Comparison of ENCODE assay signal across 15 cellular contexts in the genomic region with DNA sequence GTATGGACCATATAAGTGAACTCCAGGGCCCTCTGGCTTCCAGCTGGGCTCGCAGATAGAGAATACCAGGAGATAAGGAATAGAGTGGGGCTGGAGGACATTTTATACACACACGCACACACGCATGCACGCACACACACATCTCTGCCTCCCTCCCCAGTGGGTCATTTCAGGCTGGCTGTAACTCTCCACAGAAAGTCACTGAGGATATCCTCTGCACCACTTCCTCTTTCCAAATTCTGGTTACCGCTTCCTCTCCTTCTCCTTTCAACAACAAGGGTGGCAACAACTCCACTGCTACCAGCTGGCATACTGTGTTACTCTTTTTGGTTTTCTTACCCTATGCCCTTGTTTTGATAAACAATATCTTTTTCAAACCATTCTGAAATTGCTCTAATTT.
DNase-seq lines count a peak whose midpoint lies in the region; ATAC-seq, FAIRE-seq and TF ChIP-seq lines count a peak whose summit lies in the region.
"Had no signal": no experiment of that assay in that cellular context is flagged by ENCODE, and none has a peak within 500 bp of the region (broad histone marks: within the 10 kb centered on the region; RNA-seq: fewer than 3 reads in every experiment).

No MANE protein-coding gene starts in this region.

- no peak overlapping the region for H4K5ac ChIP-seq in H1 (ENCODE audit: insufficient read length, low read depth, low read length)

- H2BK20ac ChIP-seq in H1 (ENCODE audit: low read length) = no peak overlapping the region

- FAIRE-seq in H1 (lab: Jason Lieb, UNC) = no peak

- H2BK12ac ChIP-seq in H1 (ENCODE audit: low read depth, low read length) = no peak overlapping the region

- ATAC-seq in GM18858 (IDR thresholded peaks at IDR 0.05; ENCODE audit: unreplicated experiment) (peak; percentile 72), GM21717 (IDR thresholded peaks at IDR 0.05; ENCODE audit: unreplicated experiment) (peak; percentile 61), HG03460 (IDR thresholded peaks at IDR 0.05; ENCODE audit: unreplicated experiment) (peak; percentile 83)
- ATAC-seq: WTC11 had no signal

- no peaks in the 10 kb centered on the region for H3K79me2 ChIP-seq in H1 (ENCODE audit: control insufficient read depth in 1 of 2, insufficient read depth in 2 of 2, low read length in 2 of 2)

- CTCF ChIA-PET in H1 (lab: Charles Lee; ENCODE audit: partially characterized antibody) (interaction anchor here (0.9 kb wide), 1 partner anchor 12 kb away, joined by 5 read pairs; no protein-coding TSS in a partner anchor), RWPE1 (lab: Yijun Ruan, JAX) (interaction anchor here (0.6 kb wide), 1 partner anchor 25 kb away, joined by 3 read pairs; no protein-coding TSS in a partner anchor)

- no peaks in the 10 kb centered on the region for H3K36me3 ChIP-seq in H1 (ENCODE audit: control insufficient read depth in 2 of 4, insufficient read depth in 4 of 4, low read length in 3 of 4)
- H3K36me3 ChIP-seq: heart right ventricle had no signal

- H3K18ac ChIP-seq in H1 (ENCODE audit: extremely low read depth, low read length) = no peak overlapping the region

- TF ChIP-seq CTCF in H1 (IDR thresholded peaks at IDR 0.05; ENCODE audit: control extremely low read depth in 1 of 3, insufficient read depth in 1 of 3, low read depth in 1 of 3, low read length in 3 of 3) (no peak), RWPE1 (conservative IDR thresholded peaks at IDR 0.05; ENCODE audit: low read depth) (no peak)

- no peak overlapping the region for H2BK5ac ChIP-seq in H1 (ENCODE audit: low read depth, low read length)

- H2AFZ ChIP-seq in H1 (ENCODE audit: low read length) = no peak overlapping the region

- no peaks in the 10 kb centered on the region for H3K9me3 ChIP-seq in H1 (ENCODE audit: insufficient read depth in 2 of 2, low read depth in 1 of 2, low read length in 1 of 2)
- H3K9me3 ChIP-seq: heart right ventricle had no signal

- H3K4me3 ChIP-seq in H1 (ENCODE audit: extremely low read depth in 1 of 4, insufficient read depth in 2 of 4, low read depth in 3 of 4, low read length in 4 of 4) = no peak overlapping the region
- H3K4me3 ChIP-seq: dorsolateral prefrontal cortex, heart right ventricle had no signal

- no peak overlapping the region for H3K9ac ChIP-seq in H1 (replicated peaks in 1 of 4; ENCODE audit: extremely low read depth in 1 of 4, low read depth in 3 of 4, low read length in 3 of 4)
- H3K9ac ChIP-seq: KMS-11 had no signal

- H3K27me3 ChIP-seq in H1 (replicated peaks in 1 of 4; ENCODE audit: control insufficient read depth in 3 of 4, extremely low read depth in 1 of 4, insufficient read depth in 3 of 4, low read length in 3 of 4) = no peaks in the 10 kb centered on the region
- H3K27me3 ChIP-seq: dorsolateral prefrontal cortex, heart right ventricle had no signal

- H3K56ac ChIP-seq in H1 (replicated peaks; ENCODE audit: insufficient read length, low read depth, low read length) = peak overlapping the region; percentile 10

- TF ChIP-seq RAD21 in H1 (IDR thresholded peaks at IDR 0.05 in 1 of 2, conservative IDR thresholded peaks at IDR 0.05 in 1 of 2; ENCODE audit: low read depth in 2 of 2, low read length in 2 of 2) = no peak

- H3K4me2 ChIP-seq in H1 (ENCODE audit: insufficient read depth in 1 of 2, low read depth in 2 of 2, low read length in 2 of 2) = no peak overlapping the region
- H3K4me2 ChIP-seq: KMS-11 had no signal

- no peaks in the 10 kb centered on the region for H3K23me2 ChIP-seq in H1 (ENCODE audit: low read depth, low read length)

- WGBS in H1 (ENCODE audit: extremely low coverage in 1 of 2, insufficient coverage in 1 of 2, insufficient read length in 1 of 2, insufficient replicate concordance in 2 of 2, low coverage in 1 of 2, low lambda C conversion rate in 2 of 2, missing lambda C conversion rate in 1 of 2), 2 experiments = 91% methylated on average over 5 of the region's 5 CpGs; no CpG with 5 or more reads in 1 of the 2 experiments

- no peak overlapping the region for H4K91ac ChIP-seq in H1 (replicated peaks; ENCODE audit: insufficient read length, low read length)

- no peak for DNase-seq in H1 (ENCODE audit: low read depth in 1 of 2, low spot score in 2 of 2)
- DNase-seq in RWPE1 (ENCODE audit: low spot score) = no peak
- DNase-seq in NCI-H345 treated with DMSO at 0.1 percent for 48 hours (lab: John Stamatoyannopoulos, UW; ENCODE audit: unreplicated experiment) = no peak
- no peak for DNase-seq in NCI-H345 (lab: John Stamatoyannopoulos, UW)
- DNase-seq in NCI-H446 (lab: John Stamatoyannopoulos, UW) = no peak
- DNase-seq: DMS 273 treated with DMSO at 0.1 percent for 48 hours; dorsolateral prefrontal cortex; heart right ventricle; NK-92 treated with Interleukin-12 subunit alpha and Interleukin-12 subunit beta, amount 100 ng/mL, for 24 hours; stimulated activated naive CD4-positive, alpha-beta T cell treated with Interleukin-2 at 50 U/mL for 16 hours had no signal

- no peak for TF ChIP-seq POLR2A in H1 (IDR thresholded peaks at IDR 0.05; ENCODE audit: control extremely low read depth in 1 of 2, low read depth in 2 of 2, low read length in 2 of 2)

- POLR2A ChIA-PET in H1 (lab: Charles Lee; ENCODE audit: partially characterized antibody) = no interaction called here
- POLR2A ChIA-PET in RWPE1 (lab: Yijun Ruan, JAX; ENCODE audit: low non-redundant PET) = no interaction called here

- no peak overlapping the region for H2BK120ac ChIP-seq in H1 (replicated peaks; ENCODE audit: low read depth, low read length)

- no peak overlapping the region for H2BK15ac ChIP-seq in H1 (ENCODE audit: low read length)

- no peaks in the 10 kb centered on the region for H3K4me1 ChIP-seq in H1 (replicated peaks in 1 of 4; ENCODE audit: control insufficient read depth in 3 of 4, insufficient read depth in 4 of 4, low read length in 3 of 4)

- no peaks in the 10 kb centered on the region for H3K79me1 ChIP-seq in H1 (ENCODE audit: low read depth, low read length)

- H4K20me1 ChIP-seq in H1 (replicated peaks in 1 of 2; ENCODE audit: control insufficient read depth in 1 of 2, insufficient read depth in 2 of 2, low read length in 2 of 2) = no peaks in the 10 kb centered on the region

- H2AK5ac ChIP-seq in H1 (ENCODE audit: low read depth, low read length) = no peak overlapping the region

- no peak overlapping the region for H3K23ac ChIP-seq in H1 (ENCODE audit: insufficient read length)

- H3K14ac ChIP-seq in H1 (ENCODE audit: insufficient read length) = no peak overlapping the region

- no peak for TF ChIP-seq EP300 in H1 (IDR thresholded peaks at IDR 0.05; ENCODE audit: borderline replicate concordance in 1 of 2, low read depth in 2 of 2, low read length in 2 of 2)

- no peak overlapping the region for H4K8ac ChIP-seq in H1 (ENCODE audit: extremely low read depth, insufficient read depth, low read length)

- H3K4ac ChIP-seq in H1 (replicated peaks; ENCODE audit: insufficient read length, low read depth, low read length) = no peak overlapping the region

- H3K27ac ChIP-seq in H1 (ENCODE audit: low read depth, low read length) (no peak overlapping the region), RWPE1 (no peak overlapping the region)
- H3K27ac ChIP-seq: dorsolateral prefrontal cortex, heart right ventricle, KMS-11 had no signal

TF ChIP-seq in H1, 55 proteins besides CTCF, POLR2A, EP300 and RAD21:
- no peak for TF ChIP-seq SP2 (IDR thresholded peaks at IDR 0.05; ENCODE audit: low read length)
- TF ChIP-seq SIN3A (conservative IDR thresholded peaks at IDR 0.05 in 1 of 2, IDR thresholded peaks at IDR 0.05 in 1 of 2; ENCODE audit: low read depth in 1 of 2, low read length in 2 of 2) = no peak
- no peak for TF ChIP-seq ZNF274 (IDR thresholded peaks at IDR 0.05; ENCODE audit: borderline replicate concordance, extremely low read depth, low read length)
- TF ChIP-seq HDAC2 (IDR thresholded peaks at IDR 0.05; ENCODE audit: borderline replicate concordance in 1 of 2, low read depth in 2 of 2, low read length in 2 of 2) = no peak
- no peak for TF ChIP-seq NRF1 (IDR thresholded peaks at IDR 0.05; ENCODE audit: low read depth, low read length)
- TF ChIP-seq KDM4A (IDR thresholded peaks at IDR 0.05; ENCODE audit: low read depth, low read length, severe bottlenecking) = no peak
- no peak for TF ChIP-seq TCF12 (IDR thresholded peaks at IDR 0.05; ENCODE audit: low read depth, low read length)
- TF ChIP-seq, protein P1, sequence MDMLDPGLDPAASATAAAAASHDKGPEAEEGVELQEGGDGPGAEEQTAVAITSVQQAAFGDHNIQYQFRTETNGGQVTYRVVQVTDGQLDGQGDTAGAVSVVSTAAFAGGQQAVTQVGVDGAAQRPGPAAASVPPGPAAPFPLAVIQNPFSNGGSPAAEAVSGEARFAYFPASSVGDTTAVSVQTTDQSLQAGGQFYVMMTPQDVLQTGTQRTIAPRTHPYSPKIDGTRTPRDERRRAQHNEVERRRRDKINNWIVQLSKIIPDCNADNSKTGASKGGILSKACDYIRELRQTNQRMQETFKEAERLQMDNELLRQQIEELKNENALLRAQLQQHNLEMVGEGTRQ (IDR thresholded peaks at IDR 0.05; ENCODE audit: low read length) = no peak
- no peak for TF ChIP-seq RNF2 (IDR thresholded peaks at IDR 0.05; ENCODE audit: borderline replicate concordance, low read depth, low read length, missing control alignments, poor library complexity, severe bottlenecking)
- no peak for TF ChIP-seq CBX8 (IDR thresholded peaks at IDR 0.05; ENCODE audit: borderline replicate concordance, low read depth, low read length)
- TF ChIP-seq BCL11A (IDR thresholded peaks at IDR 0.05; ENCODE audit: low read depth in 2 of 2, low read length in 2 of 2) = no peak
- TF ChIP-seq YY1 (IDR thresholded peaks at IDR 0.05; ENCODE audit: low read depth, low read length) = no peak
- TF ChIP-seq CBX5 (IDR thresholded peaks at IDR 0.05; ENCODE audit: low read depth, low read length) = no peak
